Comparison of ENCODE assay signal across 10 cellular contexts in genomic region chr11:36703055-36703404, GRCh38.
DNase-seq lines count a peak whose midpoint lies in the region; ATAC-seq, FAIRE-seq and TF ChIP-seq lines count a peak whose summit lies in the region.
"Had no signal": no experiment of that assay in that cellular context is flagged by ENCODE, and none has a peak within 500 bp of the region (broad histone marks: within the 10 kb centered on the region; RNA-seq: fewer than 3 reads in every experiment).

No MANE protein-coding gene starts in this region.

- H3K9me3 ChIP-seq in right cardiac atrium (ENCODE audit: control insufficient read depth, low read length) (no peaks in the 10 kb centered on the region), esophagus squamous epithelium (no peaks in the 10 kb centered on the region), PC-9 (ENCODE audit: insufficient read depth, low read depth) (no peaks in the 10 kb centered on the region)

- no peak overlapping the region for H2AFZ ChIP-seq in PC-9

- CTCF ChIA-PET in PC-9 (lab: Charles Lee), result interaction anchor here (1.5 kb wide), 1 partner anchor 44 kb away, joined by 9 read pairs; no protein-coding TSS in a partner anchor

- no peaks in the 10 kb centered on the region for H4K20me1 ChIP-seq in PC-9 (ENCODE audit: insufficient read depth)

- TF ChIP-seq CTCF in GM12865 (IDR thresholded peaks at IDR 0.05; ENCODE audit: insufficient read depth, low read depth, low read length, missing control alignments) (no peak), esophagus squamous epithelium (IDR thresholded peaks at IDR 0.05) (no peak), PC-9 (conservative IDR thresholded peaks at IDR 0.05) (no peak)

- H3K27ac ChIP-seq in right cardiac atrium (ENCODE audit: low read length) (no peak overlapping the region), esophagus squamous epithelium (no peak overlapping the region), PC-9 (no peak overlapping the region)

- H3K4me1 ChIP-seq in right cardiac atrium (ENCODE audit: control insufficient read depth, insufficient read depth, low read length), result no peaks in the 10 kb centered on the region
- no peaks in the 10 kb centered on the region for H3K4me1 ChIP-seq in esophagus squamous epithelium
- H3K4me1 ChIP-seq in PC-9 (replicated peaks; ENCODE audit: insufficient read depth), result no peaks in the 10 kb centered on the region

- no peak overlapping the region for H3K4me2 ChIP-seq in PC-9
- H3K4me2 ChIP-seq: smooth muscle cell had no signal

- 53% methylated on average over 4 of the region's 4 CpGs for WGBS in right cardiac atrium
- WGBS in esophagus squamous epithelium, 2 donors, result 48% methylated on average over 4 of the region's 4 CpGs

- BruUV-seq in PC-9 (replicated peaks; lab: Mats Ljungman, UMichigan), result no TSS peak

- ATAC-seq in GM19395 (IDR thresholded peaks at IDR 0.05; ENCODE audit: unreplicated experiment) (peak; percentile 51), HG02852 (IDR thresholded peaks at IDR 0.05; ENCODE audit: unreplicated experiment) (peak; percentile 78), right cardiac atrium (no peak)

- H3K4me3 ChIP-seq in GM12865 (ENCODE audit: low read depth, low read length), result no peak overlapping the region
- H3K4me3 ChIP-seq in right cardiac atrium (ENCODE audit: low read length), result no peak overlapping the region
- H3K4me3 ChIP-seq in esophagus squamous epithelium, result no peak overlapping the region
- no peak overlapping the region for H3K4me3 ChIP-seq in PC-9
- H3K4me3 ChIP-seq: smooth muscle cell had no signal

- no peak for FAIRE-seq in RCC 7860 (lab: Jason Lieb, UNC)

- H3K9me2 ChIP-seq in PC-9 (ENCODE audit: insufficient read depth), result no peaks in the 10 kb centered on the region

- DNase-seq in GM12865 (ENCODE audit: low read depth), result peak; percentile 35
- DNase-seq in Kasumi-1 (lab: John Stamatoyannopoulos, UW), result peak; percentile 7 to 28
- DNase-seq in right cardiac atrium, result no peak
- DNase-seq in esophagus squamous epithelium (lab: John Stamatoyannopoulos, UW), result no peak
- DNase-seq in RCC 7860 (ENCODE audit: low spot score), result no peak
- no peak for DNase-seq in PC-9
- DNase-seq: activated B cell treated with CpG ODN at 0.5 μM for 24 hours had no signal

- H3F3A ChIP-seq in PC-9 (ENCODE audit: insufficient read depth, low read depth), result no peaks in the 10 kb centered on the region

- no peaks in the 10 kb centered on the region for H3K36me3 ChIP-seq in esophagus squamous epithelium
- H3K36me3 ChIP-seq in PC-9 (ENCODE audit: low read depth), result no peaks in the 10 kb centered on the region

- H3K79me2 ChIP-seq in PC-9 (ENCODE audit: low read depth), result no peaks in the 10 kb centered on the region

- no peak for TF ChIP-seq POLR2A in esophagus squamous epithelium (IDR thresholded peaks at IDR 0.05)

- intact Hi-C loops in right cardiac atrium (cut with DNase I) (loop anchor here in 1 of 4 donors (2.0 kb wide), 1 partner anchor 44 kb away; no protein-coding TSS in a partner anchor), esophagus squamous epithelium (cut with DNase I) (loop anchor here (5.0 kb wide), 1 partner anchor 44 kb away; no protein-coding TSS in a partner anchor), PC-9 (cut with micrococcal nuclease; ENCODE audit: unreplicated experiment) (no loop called here)

- POLR2A ChIA-PET in PC-9 (lab: Charles Lee; ENCODE audit: unreplicated experiment), result no interaction called here

- H3K27me3 ChIP-seq in right cardiac atrium (ENCODE audit: control insufficient read depth, insufficient read depth) (no peaks in the 10 kb centered on the region), esophagus squamous epithelium (no peaks in the 10 kb centered on the region), PC-9 (ENCODE audit: insufficient read depth, low read depth) (peaks cover 37% of the 10 kb centered on the region; the same call in 1 of the 2 replicates)

Comparison
In these comparisons a context has a peak if more than half of its experiments do, and no peak if none do; other contexts are left out.
1. DNase-seq: peak in GM12865 (single experiment) and Kasumi-1 (2 of 2); none in right cardiac atrium (0 of 3), esophagus squamous epithelium (single experiment), RCC 7860 (single experiment) and PC-9 (0 of 2).
2. ATAC-seq: peak in GM19395 (single experiment) and HG02852 (single experiment); none in right cardiac atrium (0 of 2).